ENCODE assay signal across 7 cellular contexts in genomic region chr11:68297812-68298658, GRCh38. TPM values are rescaled to one million over a fixed set of nuclear protein-coding genes. Genes with fewer than 3 reads are reported as not detected.
DNase-seq lines count a peak whose midpoint lies in the region; FAIRE-seq and TF ChIP-seq lines count a peak whose summit lies in the region.

No MANE protein-coding gene starts in this region.

- TF ChIP-seq CTCF in GM12801 (IDR thresholded peaks at IDR 0.05; ENCODE audit: extremely low read depth, insufficient read length) (peak; percentile 90), osteoblast (IDR thresholded peaks at IDR 0.05; ENCODE audit: extremely low read depth, low read depth, low read length) (peak; percentile 76), thyroid gland (IDR thresholded peaks at IDR 0.05) (peak; percentile 79 to 99 (median 95))

- H2AFZ ChIP-seq in osteoblast (ENCODE audit: low read length): peak overlapping the region; percentile 74

- no peaks in the 10 kb centered on the region for H3K4me1 ChIP-seq in osteoblast (ENCODE audit: insufficient read depth, low read length)
- H3K4me1 ChIP-seq in thyroid gland: peaks cover 7 to 8% of the 10 kb centered on the region in 2 donors

- peak; percentile 74 for DNase-seq in HT1080 (ENCODE audit: low read depth)
- DNase-seq in SHP77 treated with DMSO at 0.1 percent for 48 hours (lab: John Stamatoyannopoulos, UW): peak; percentile 68
- DNase-seq in activated effector memory CD4-positive, alpha-beta T cell treated with Interleukin-2 at 50 U/mL for 16 hours: peak; percentile 56
- peak; percentile 66 to 85 for DNase-seq in frontal cortex (ENCODE audit: low spot score in 2 of 2)
- DNase-seq in osteoblast (ENCODE audit: insufficient read length, low spot score, missing footprints): peak; percentile 99
- peak; percentile 70 to 75 for DNase-seq in thyroid gland

- peak overlapping the region; percentile 37 for H3K4me3 ChIP-seq in osteoblast (ENCODE audit: insufficient read depth, low read length)
- no peak overlapping the region for H3K4me3 ChIP-seq in thyroid gland (replicated peaks in 1 of 3)

- peak overlapping the region; percentile 61 for H3K4me2 ChIP-seq in osteoblast (ENCODE audit: insufficient read depth, low read length)

- no peaks in the 10 kb centered on the region for H3K79me2 ChIP-seq in osteoblast (ENCODE audit: insufficient read depth, low read length)

- no peak overlapping the region for H3K27ac ChIP-seq in osteoblast (ENCODE audit: low read depth, low read length)
- no peak overlapping the region for H3K27ac ChIP-seq in thyroid gland

- no peaks in the 10 kb centered on the region for H4K20me1 ChIP-seq in osteoblast (ENCODE audit: insufficient read depth, low read length)

- no peak for FAIRE-seq in frontal cortex (lab: Jason Lieb, UNC)

- no peaks in the 10 kb centered on the region for H3K36me3 ChIP-seq in osteoblast (ENCODE audit: insufficient read depth, low read length)
- H3K36me3 ChIP-seq in thyroid gland: no peaks in the 10 kb centered on the region

- WGBS in thyroid gland, 2 donors: 30% methylated on average over 33 to 39 of the region's 40 CpGs

- H3K27me3 ChIP-seq in osteoblast (ENCODE audit: insufficient read depth, low read length) (no peaks in the 10 kb centered on the region), thyroid gland (no peaks in the 10 kb centered on the region)

- intact Hi-C loops in thyroid gland (cut with DNase I): loop anchor here (2.0 kb wide), 1 partner anchor 41 kb away; no protein-coding TSS in a partner anchor

- no peak for TF ChIP-seq POLR2A in thyroid gland (IDR thresholded peaks at IDR 0.05)

- H3K9me3 ChIP-seq in osteoblast (ENCODE audit: low read depth, low read length): no peaks in the 10 kb centered on the region
- no peaks in the 10 kb centered on the region for H3K9me3 ChIP-seq in thyroid gland

RNA-seq across cellular contexts. Expression of gene LRP5, which starts 14.4 kb away (rescaled TPM):
- total RNA-seq in HT1080 (2014; rRNA removed; shearing (Covaris generic)): 13.1 and 20.8 TPM in 2 replicates
- 15.2 and 17.1 TPM in 2 replicates for polyA plus RNA-seq in HT1080 (2015; cell fraction: cytosol; rRNA removed)
- polyA plus RNA-seq in HT1080 (2015; cell fraction: nucleus; rRNA removed): 24.2 and 26.1 TPM in 2 replicates
- total RNA-seq in frontal cortex (10.2 TPM), osteoblast (16.3 and 18.6 TPM in 2 replicates), thyroid gland (10 to 100 TPM; 45.8 to 75.5 (median 54.3) TPM)

RNA-seq across cellular contexts. Expression of gene C11orf24, which starts 26.3 kb away (rescaled TPM):
- total RNA-seq in HT1080 (2014; rRNA removed; shearing (Covaris generic)): 41.8 and 53.2 TPM in 2 replicates
- 67.4 and 81.5 TPM in 2 replicates for polyA plus RNA-seq in HT1080 (2015; cell fraction: cytosol; rRNA removed)
- 29.1 and 37.4 TPM in 2 replicates for polyA plus RNA-seq in HT1080 (2015; cell fraction: nucleus; rRNA removed)
- total RNA-seq in frontal cortex (5.7 TPM), osteoblast (37.7 and 40.5 TPM in 2 replicates), thyroid gland (10 to 100 TPM; 12.4 to 28.3 (median 24.4) TPM)
